In genomic region chr2:120564213-120565094, GRCh38 we compare ENCODE assay signal across 16 cellular contexts.
DNase-seq lines count a peak whose midpoint lies in the region; ATAC-seq and TF ChIP-seq lines count a peak whose summit lies in the region.
"Had no signal": no experiment of that assay in that cellular context is flagged by ENCODE, and none has a peak within 500 bp of the region (broad histone marks: within the 10 kb centered on the region; RNA-seq: fewer than 3 reads in every experiment).

No MANE protein-coding gene starts in this region.

- no peak for ATAC-seq in left cardiac atrium

- no peaks in the 10 kb centered on the region for H3K9me3 ChIP-seq in left ventricle myocardium inferior (replicated peaks)
- H3K9me3 ChIP-seq in effector memory CD4-positive, alpha-beta T cell (ENCODE audit: control insufficient read depth, low read length) = no peaks in the 10 kb centered on the region
- H3K9me3 ChIP-seq: transverse colon had no signal

- intact Hi-C loops in left ventricle myocardium inferior (cut with micrococcal nuclease) = no loop called here
- intact Hi-C loops in left cardiac atrium (cut with DNase I) = loop anchor here in 1 of 2 donors (10.0 kb wide), 1 partner anchor 90 kb away; no protein-coding TSS in a partner anchor

- H3K4me1 ChIP-seq in left ventricle myocardium inferior = peaks cover 53% of the 10 kb centered on the region
- no peaks in the 10 kb centered on the region for H3K4me1 ChIP-seq in effector memory CD4-positive, alpha-beta T cell (ENCODE audit: control insufficient read depth, insufficient read depth, low read length, poor library complexity, severe bottlenecking)
- H3K4me1 ChIP-seq: parathyroid adenoma had no signal

- H3K27ac ChIP-seq in left ventricle myocardium inferior (replicated peaks) = peak overlapping the region; percentile 87
- H3K27ac ChIP-seq in effector memory CD4-positive, alpha-beta T cell (ENCODE audit: insufficient read depth, low read length, poor library complexity, severe bottlenecking) = no peak overlapping the region
- H3K27ac ChIP-seq: parathyroid adenoma, transverse colon had no signal

- H3K27me3 Mint-ChIP-seq in glutamatergic neuron (ENCODE audit: unreplicated experiment) = peaks cover 4% of the 10 kb centered on the region
- H3K27me3 Mint-ChIP-seq: activated B cell treated with CpG ODN at 0.5 μM for 24 hours; activated naive CD8-positive, alpha-beta T cell treated with anti-CD3 and anti-CD28 coated beads, Interleukin-2, amount 10 ng/mL, durations not matched to agents 7 days and 5 days had no signal

- H3K4me3 Mint-ChIP-seq in glutamatergic neuron (ENCODE audit: unreplicated experiment) = no peak overlapping the region
- H3K4me3 Mint-ChIP-seq: activated B cell treated with CpG ODN at 0.5 μM for 24 hours; activated naive CD8-positive, alpha-beta T cell treated with anti-CD3 and anti-CD28 coated beads, Interleukin-2, amount 10 ng/mL, durations not matched to agents 7 days and 5 days; mesothelial cell of epicardium had no signal

- TF ChIP-seq CTCF in left ventricle myocardium inferior (IDR thresholded peaks at IDR 0.05; ENCODE audit: borderline replicate concordance) = no peak
- TF ChIP-seq CTCF in glutamatergic neuron (IDR thresholded peaks at IDR 0.05; ENCODE audit: partially characterized antibody, unreplicated experiment) = no peak

- H3K9me3 Mint-ChIP-seq in glutamatergic neuron (ENCODE audit: unreplicated experiment) = no peaks in the 10 kb centered on the region
- H3K9me3 Mint-ChIP-seq: activated B cell treated with CpG ODN at 0.5 μM for 24 hours; activated naive CD8-positive, alpha-beta T cell treated with anti-CD3 and anti-CD28 coated beads, Interleukin-2, amount 10 ng/mL, durations not matched to agents 7 days and 5 days; mesothelial cell of epicardium had no signal

- DNase-seq in left ventricle myocardium inferior (no peak), left cardiac atrium (no peak), NCI-H69 (lab: John Stamatoyannopoulos, UW) (peak; percentile 96), glutamatergic neuron (peak; percentile 54), anterior cingulate cortex (lab: John Stamatoyannopoulos, UW) (no peak), kidney glomerular epithelial cell (lab: John Stamatoyannopoulos, UW) (no peak)
- no peak for DNase-seq in effector memory CD4-positive, alpha-beta T cell
- no peak for DNase-seq in activated naive CD4-positive, alpha-beta T cell treated with anti-CD3 and anti-CD28 coated beads, Interleukin-2, amount 50 U/mL, for 16 hours
- DNase-seq: activated B cell treated with CpG ODN at 0.5 μM for 24 hours; activated naive CD8-positive, alpha-beta T cell treated with anti-CD3 and anti-CD28 coated beads, Interleukin-2, amount 10 ng/mL, durations not matched to agents 7 days and 5 days; cerebellar nuclear complex; DND-41; NCI-H524; transverse colon had no signal

- H3K27me3 ChIP-seq in left ventricle myocardium inferior (ENCODE audit: low read depth) = no peaks in the 10 kb centered on the region
- H3K27me3 ChIP-seq in effector memory CD4-positive, alpha-beta T cell (replicated peaks; ENCODE audit: control insufficient read depth, insufficient read depth, low read length, poor library complexity, severe bottlenecking) = no peaks in the 10 kb centered on the region

- peaks cover 2% of the 10 kb centered on the region for H3K4me1 Mint-ChIP-seq in glutamatergic neuron (ENCODE audit: low read depth, unreplicated experiment)
- H3K4me1 Mint-ChIP-seq: activated B cell treated with CpG ODN at 0.5 μM for 24 hours; activated naive CD8-positive, alpha-beta T cell treated with anti-CD3 and anti-CD28 coated beads, Interleukin-2, amount 10 ng/mL, durations not matched to agents 7 days and 5 days; mesothelial cell of epicardium had no signal

- H3K36me3 ChIP-seq in left ventricle myocardium inferior = no peaks in the 10 kb centered on the region
- no peaks in the 10 kb centered on the region for H3K36me3 ChIP-seq in effector memory CD4-positive, alpha-beta T cell (ENCODE audit: control insufficient read depth, insufficient read depth, low read length)
- H3K36me3 ChIP-seq: transverse colon had no signal

- no peaks in the 10 kb centered on the region for H3K36me3 Mint-ChIP-seq in glutamatergic neuron (ENCODE audit: unreplicated experiment)
- H3K36me3 Mint-ChIP-seq: activated naive CD8-positive, alpha-beta T cell treated with anti-CD3 and anti-CD28 coated beads, Interleukin-2, amount 10 ng/mL, durations not matched to agents 7 days and 5 days; mesothelial cell of epicardium had no signal

- H3K27ac Mint-ChIP-seq in glutamatergic neuron (ENCODE audit: unreplicated experiment) = no peak overlapping the region
- H3K27ac Mint-ChIP-seq: activated B cell treated with CpG ODN at 0.5 μM for 24 hours; activated naive CD8-positive, alpha-beta T cell treated with anti-CD3 and anti-CD28 coated beads, Interleukin-2, amount 10 ng/mL, durations not matched to agents 7 days and 5 days; mesothelial cell of epicardium had no signal

- no peak overlapping the region for H3K4me3 ChIP-seq in left ventricle myocardium inferior
- no peak overlapping the region for H3K4me3 ChIP-seq in effector memory CD4-positive, alpha-beta T cell (ENCODE audit: insufficient read depth, low read depth, low read length, poor library complexity, severe bottlenecking)
- H3K4me3 ChIP-seq: transverse colon had no signal

Comparison
In these comparisons a context has a peak if more than half of its experiments do, and no peak if none do; other contexts are left out.
1. DNase-seq: peak in NCI-H69 (single experiment) and glutamatergic neuron (single experiment); none in left ventricle myocardium inferior (single experiment), left cardiac atrium (single experiment), effector memory CD4-positive, alpha-beta T cell (0 of 3), anterior cingulate cortex (0 of 58), kidney glomerular epithelial cell (single experiment) and activated naive CD4-positive, alpha-beta T cell treated with anti-CD3 and anti-CD28 coated beads, Interleukin-2, amount 50 U/mL, for 16 hours (single experiment).